11 cellular contexts compared by ENCODE assay signal in genomic region chr4:16642897-16643296, GRCh38.
DNase-seq lines count a peak whose midpoint lies in the region; ATAC-seq and TF ChIP-seq lines count a peak whose summit lies in the region.
"Had no signal": no experiment of that assay in that cellular context is flagged by ENCODE, and none has a peak within 500 bp of the region (broad histone marks: within the 10 kb centered on the region; RNA-seq: fewer than 3 reads in every experiment).

No MANE protein-coding gene starts in this region.

- H2AFZ ChIP-seq in neural progenitor cell (replicated peaks): no peak overlapping the region

- H3K27ac Mint-ChIP-seq in Caco-2 (ENCODE audit: unreplicated experiment): no peak overlapping the region
- H3K27ac Mint-ChIP-seq in neural progenitor cell: no peak overlapping the region
- H3K27ac Mint-ChIP-seq in activated CD4-positive, alpha-beta T cell treated with anti-CD3 and anti-CD28 coated beads, Interleukin-2, amount 10 ng/mL, durations not matched to agents 24 days and 14 days: no peak overlapping the region

- H4K20me1 ChIP-seq in neural progenitor cell (ENCODE audit: low read depth): no peaks in the 10 kb centered on the region

- no peaks in the 10 kb centered on the region for H3K4me1 Mint-ChIP-seq in Caco-2 (ENCODE audit: low read depth, unreplicated experiment)
- H3K4me1 Mint-ChIP-seq in neural progenitor cell: peaks cover 3% of the 10 kb centered on the region
- H3K4me1 Mint-ChIP-seq in activated CD4-positive, alpha-beta T cell treated with anti-CD3 and anti-CD28 coated beads, Interleukin-2, amount 10 ng/mL, durations not matched to agents 24 days and 14 days: no peaks in the 10 kb centered on the region

- no TSS peak for BruUV-seq in Caco-2 (replicated peaks; lab: Mats Ljungman, UMichigan)

- ATAC-seq in SK-N-SH treated with all-trans-retinoic acid at 6 μM for 48 hours (peak; percentile 81), HG03432 (IDR thresholded peaks at IDR 0.05; ENCODE audit: unreplicated experiment) (no peak)

- no peak overlapping the region for H3K27ac ChIP-seq in liver (ENCODE audit: low read depth in 1 of 2, low read length in 2 of 2)
- no peak overlapping the region for H3K27ac ChIP-seq in neural progenitor cell

- H3K27me3 Mint-ChIP-seq in Caco-2 (ENCODE audit: insufficient read depth, unreplicated experiment) (peaks cover 7% of the 10 kb centered on the region), neural progenitor cell (ENCODE audit: insufficient read depth, low read depth) (no peaks in the 10 kb centered on the region)
- peaks cover 2% of the 10 kb centered on the region for H3K27me3 Mint-ChIP-seq in activated CD4-positive, alpha-beta T cell treated with anti-CD3 and anti-CD28 coated beads, Interleukin-2, amount 10 ng/mL, durations not matched to agents 24 days and 14 days

- intact Hi-C loops in Caco-2 (cut with micrococcal nuclease; ENCODE audit: unreplicated experiment): loop anchor here (1.0 kb wide), 2 partner anchors 681 to 804 kb away; no protein-coding TSS in a partner anchor
- intact Hi-C loops in activated CD4-positive, alpha-beta T cell treated with anti-CD3 and anti-CD28 coated beads, Interleukin-2, amount 10 ng/mL, durations not matched to agents 24 days and 14 days (cut with micrococcal nuclease): no loop called here

- no peaks in the 10 kb centered on the region for H3K4me1 ChIP-seq in Caco-2
- H3K4me1 ChIP-seq in liver (ENCODE audit: control insufficient read depth in 4 of 4, insufficient read depth in 4 of 4, low read length in 3 of 4): no peaks in the 10 kb centered on the region
- H3K4me1 ChIP-seq in neural progenitor cell: no peaks in the 10 kb centered on the region

- H3K9ac ChIP-seq in liver (ENCODE audit: low read depth in 1 of 2, low read length in 2 of 2): no peak overlapping the region
- H3K9ac ChIP-seq in neural progenitor cell: no peak overlapping the region

- POLR2A ChIA-PET in Caco-2 (lab: Charles Lee): no interaction called here

- H3K9me3 ChIP-seq in Caco-2 (no peaks in the 10 kb centered on the region), liver (ENCODE audit: control insufficient read depth in 4 of 4, low read length in 3 of 4) (no peaks in the 10 kb centered on the region), neural progenitor cell (ENCODE audit: low read depth) (no peaks in the 10 kb centered on the region)

- no peaks in the 10 kb centered on the region for H3K79me2 ChIP-seq in neural progenitor cell (ENCODE audit: low read depth)

- CTCF ChIA-PET in Caco-2 (lab: Charles Lee): interaction anchor here (0.7 kb wide), 1 partner anchor 1469 kb away, joined by 4 read pairs; no protein-coding TSS in a partner anchor

- no peak overlapping the region for H3K4me3 Mint-ChIP-seq in Caco-2 (ENCODE audit: unreplicated experiment)
- H3K4me3 Mint-ChIP-seq in neural progenitor cell: no peak overlapping the region
- H3K4me3 Mint-ChIP-seq in activated CD4-positive, alpha-beta T cell treated with anti-CD3 and anti-CD28 coated beads, Interleukin-2, amount 10 ng/mL, durations not matched to agents 24 days and 14 days: no peak overlapping the region

- H3F3A ChIP-seq in neural progenitor cell (ENCODE audit: low read depth): no peaks in the 10 kb centered on the region

- H3K36me3 ChIP-seq in Caco-2 (ENCODE audit: control insufficient read depth, insufficient read depth, low read length) (no peaks in the 10 kb centered on the region), liver (ENCODE audit: control insufficient read depth in 4 of 4, insufficient read depth in 3 of 4, low read depth in 1 of 4, low read length in 3 of 4) (no peaks in the 10 kb centered on the region), neural progenitor cell (no peaks in the 10 kb centered on the region)

- H3K36me3 Mint-ChIP-seq in Caco-2 (ENCODE audit: insufficient read depth, unreplicated experiment) (no peaks in the 10 kb centered on the region), neural progenitor cell (peaks cover 2% of the 10 kb centered on the region)
- H3K36me3 Mint-ChIP-seq in activated CD4-positive, alpha-beta T cell treated with anti-CD3 and anti-CD28 coated beads, Interleukin-2, amount 10 ng/mL, durations not matched to agents 24 days and 14 days (ENCODE audit: low read depth): no peaks in the 10 kb centered on the region

- H3K4me3 ChIP-seq in Caco-2 (ENCODE audit: low read depth, low read length): no peak overlapping the region
- no peak overlapping the region for H3K4me3 ChIP-seq in liver (ENCODE audit: low read depth in 1 of 3, low read length in 3 of 3)
- H3K4me3 ChIP-seq in neural progenitor cell: no peak overlapping the region
- H3K4me3 ChIP-seq: lung had no signal

- DNase-seq in Caco-2 (peak in 1 of 2 experiments; percentile 6), HuH-7.5 (ENCODE audit: low spot score) (peak; percentile 9), neural progenitor cell (ENCODE audit: low spot score) (no peak)
- no peak for DNase-seq in stimulated activated CD4-positive, alpha-beta T cell treated with anti-CD3 and anti-CD28 coated beads, Interleukin-4, amount 100 ng/mL, for 4 hours
- DNase-seq in activated CD4-positive, alpha-beta T cell treated with anti-CD3 and anti-CD28 coated beads, Interleukin-2, amount 10 ng/mL, durations not matched to agents 24 days and 14 days: no peak
- DNase-seq: activated CD4-positive, alpha-beta T cell treated with anti-CD3 and anti-CD28 coated beads for 1 hour; NCI-H1436 treated with DMSO at 0.1 percent for 48 hours had no signal

- no peaks in the 10 kb centered on the region for H3K9me3 Mint-ChIP-seq in Caco-2 (ENCODE audit: unreplicated experiment)
- no peaks in the 10 kb centered on the region for H3K9me3 Mint-ChIP-seq in neural progenitor cell
- no peaks in the 10 kb centered on the region for H3K9me3 Mint-ChIP-seq in activated CD4-positive, alpha-beta T cell treated with anti-CD3 and anti-CD28 coated beads, Interleukin-2, amount 10 ng/mL, durations not matched to agents 24 days and 14 days

- WGBS in liver: 82% methylated on average over 5 of the region's 5 CpGs

- no peak overlapping the region for H3K4me2 ChIP-seq in neural progenitor cell

- H3K27me3 ChIP-seq in Caco-2 (replicated peaks; ENCODE audit: control insufficient read depth, insufficient read depth, low read length) (no peaks in the 10 kb centered on the region; the same call in 1 of the 2 replicates), liver (ENCODE audit: control insufficient read depth in 4 of 4, insufficient read depth in 4 of 4, low read length in 3 of 4) (peaks cover 0 to 5% (median 0%) of the 10 kb centered on the region in 4 donors), neural progenitor cell (no peaks in the 10 kb centered on the region)

- TF ChIP-seq CTCF in Caco-2 (IDR thresholded peaks at IDR 0.05; ENCODE audit: insufficient read depth in 1 of 2, low read depth in 1 of 2, low read length in 1 of 2, severe bottlenecking in 1 of 2, unreplicated experiment in 1 of 2) (peak; percentile 10 to 20), liver (IDR thresholded peaks at IDR 0.05; ENCODE audit: low read depth, low read length, missing input control) (no peak), neural progenitor cell (IDR thresholded peaks at IDR 0.05) (no peak)

- TF ChIP-seq RAD21 in liver (IDR thresholded peaks at IDR 0.05): peak; percentile 24 to 38

TF ChIP-seq in SK-N-SH treated with all-trans-retinoic acid at 6 μM for 48 hours, 23 proteins besides CTCF, POLR2A, EP300 and RAD21:
- TF ChIP-seq ZNF8 (CRISPR knock-in tag; IDR thresholded peaks at IDR 0.05) (no peak), RARB (CRISPR knock-in tag; IDR thresholded peaks at IDR 0.05) (no peak), GLIS3 (CRISPR knock-in tag; IDR thresholded peaks at IDR 0.05) (no peak)
TF ChIP-seq in SK-N-SH treated with all-trans-retinoic acid at 6 μM for 48 hours: peak in this region for 0.

TF ChIP-seq in liver, 16 proteins besides CTCF, POLR2A, EP300 and RAD21:
- TF ChIP-seq SP1 (IDR thresholded peaks at IDR 0.05) (no peak), FOXA2 (IDR thresholded peaks at IDR 0.05) (no peak), HNF4A (conservative IDR thresholded peaks at IDR 0.05) (no peak), TAF1 (conservative IDR thresholded peaks at IDR 0.05) (no peak)

Comparison
In these comparisons a context has a peak if more than half of its experiments do, and no peak if none do; other contexts are left out.
1. CTCF ChIP-seq: peak in Caco-2 (2 of 2); none in liver (single experiment) and neural progenitor cell (single experiment).